Comparison of ENCODE assay signal across 11 cellular contexts in genomic region chr20:4794846-4795245, GRCh38. TPM values are rescaled to one million over a fixed set of nuclear protein-coding genes. Genes with fewer than 3 reads are reported as not detected.
DNase-seq lines count a peak whose midpoint lies in the region; ATAC-seq, FAIRE-seq and TF ChIP-seq lines count a peak whose summit lies in the region.
"Had no signal": no experiment of that assay in that cellular context is flagged by ENCODE, and none has a peak within 500 bp of the region (broad histone marks: within the 10 kb centered on the region; RNA-seq: fewer than 3 reads in every experiment).

No MANE protein-coding gene starts in this region.

- H3K27me3 ChIP-seq in Karpas-422 (ENCODE audit: low read length), result no peaks in the 10 kb centered on the region
- H3K27me3 ChIP-seq: right lobe of liver had no signal

- no peaks in the 10 kb centered on the region for H3K9me2 ChIP-seq in Karpas-422 (replicated peaks; ENCODE audit: insufficient read depth, low read length)

- H3K9me3 Mint-ChIP-seq in activated CD4-positive, alpha-beta T cell treated with anti-CD3 and anti-CD28 coated beads for 36 hours (ENCODE audit: low read depth), result peaks cover 3% of the 10 kb centered on the region
- H3K9me3 Mint-ChIP-seq in stimulated activated memory B cell treated with anti-CD40 and anti-IgM and Interleukin-4, amounts not matched to agents 10 μg/mL and 1 μg/mL and 100 μg/mL, for 72 hours, result no peaks in the 10 kb centered on the region
- peaks cover 3% of the 10 kb centered on the region for H3K9me3 Mint-ChIP-seq in progenitor cell of endocrine pancreas (ENCODE audit: low read depth)

- no peak for ATAC-seq in activated CD4-positive, alpha-beta T cell treated with anti-CD3 and anti-CD28 coated beads for 36 hours
- ATAC-seq in stimulated activated memory B cell treated with anti-CD40 and anti-IgM and Interleukin-4, amounts not matched to agents 10 μg/mL and 1 μg/mL and 100 μg/mL, for 72 hours, result peak; percentile 86
- ATAC-seq in HG02938 (IDR thresholded peaks at IDR 0.05; ENCODE audit: unreplicated experiment), result no peak

- peaks cover 69% of the 10 kb centered on the region for H3K36me3 Mint-ChIP-seq in activated CD4-positive, alpha-beta T cell treated with anti-CD3 and anti-CD28 coated beads for 36 hours (ENCODE audit: low read depth)
- H3K36me3 Mint-ChIP-seq in stimulated activated memory B cell treated with anti-CD40 and anti-IgM and Interleukin-4, amounts not matched to agents 10 μg/mL and 1 μg/mL and 100 μg/mL, for 72 hours, result peaks cover 84% of the 10 kb centered on the region
- H3K36me3 Mint-ChIP-seq in progenitor cell of endocrine pancreas (ENCODE audit: insufficient read depth), result peaks cover 14% of the 10 kb centered on the region

- H3K4me3 ChIP-seq in Karpas-422 (ENCODE audit: low read length), result no peak overlapping the region
- no peak overlapping the region for H3K4me3 ChIP-seq in astrocyte of the spinal cord (ENCODE audit: low read depth, low read length)
- H3K4me3 ChIP-seq: right lobe of liver had no signal

- H3K4me2 ChIP-seq in Karpas-422 (ENCODE audit: low read depth, low read length, poor library complexity, severe bottlenecking), result no peak overlapping the region

- H3K36me3 ChIP-seq in Karpas-422 (ENCODE audit: insufficient read depth, low read length), result peaks cover 76% of the 10 kb centered on the region

- POLR2A ChIA-PET in activated CD4-positive, alpha-beta T cell treated with anti-CD3 and anti-CD28 coated beads for 36 hours (lab: Charles Lee), result no interaction called here

- H3K9ac ChIP-seq in Karpas-422 (ENCODE audit: low read length), result no peak overlapping the region

- H3K79me2 ChIP-seq in Karpas-422 (ENCODE audit: low read length), result peaks cover 11% of the 10 kb centered on the region

- no peak for FAIRE-seq in D721Med (lab: Jason Lieb, UNC)

- peaks cover 28% of the 10 kb centered on the region for H3K4me1 ChIP-seq in Karpas-422 (ENCODE audit: low read length)
- H3K4me1 ChIP-seq: right lobe of liver had no signal

- H3K27ac Mint-ChIP-seq in activated CD4-positive, alpha-beta T cell treated with anti-CD3 and anti-CD28 coated beads for 36 hours, result peak overlapping the region; percentile 67
- peak overlapping the region; percentile 82 for H3K27ac Mint-ChIP-seq in stimulated activated memory B cell treated with anti-CD40 and anti-IgM and Interleukin-4, amounts not matched to agents 10 μg/mL and 1 μg/mL and 100 μg/mL, for 72 hours
- no peak overlapping the region for H3K27ac Mint-ChIP-seq in progenitor cell of endocrine pancreas

- H3K4me1 Mint-ChIP-seq in activated CD4-positive, alpha-beta T cell treated with anti-CD3 and anti-CD28 coated beads for 36 hours, result peaks cover 33% of the 10 kb centered on the region
- H3K4me1 Mint-ChIP-seq in stimulated activated memory B cell treated with anti-CD40 and anti-IgM and Interleukin-4, amounts not matched to agents 10 μg/mL and 1 μg/mL and 100 μg/mL, for 72 hours, result peaks cover 51% of the 10 kb centered on the region
- H3K4me1 Mint-ChIP-seq in progenitor cell of endocrine pancreas (ENCODE audit: low read depth), result no peaks in the 10 kb centered on the region

- no peaks in the 10 kb centered on the region for H3K27me3 Mint-ChIP-seq in activated CD4-positive, alpha-beta T cell treated with anti-CD3 and anti-CD28 coated beads for 36 hours
- H3K27me3 Mint-ChIP-seq in stimulated activated memory B cell treated with anti-CD40 and anti-IgM and Interleukin-4, amounts not matched to agents 10 μg/mL and 1 μg/mL and 100 μg/mL, for 72 hours, result no peaks in the 10 kb centered on the region
- H3K27me3 Mint-ChIP-seq in progenitor cell of endocrine pancreas, result no peaks in the 10 kb centered on the region

- no peak for DNase-seq in activated CD4-positive, alpha-beta T cell treated with anti-CD3 and anti-CD28 coated beads for 36 hours
- no peak for DNase-seq in activated CD4-positive, alpha-beta T cell treated with anti-CD3 and anti-CD28 coated beads, Interleukin-2, amount 50 U/mL, for 4 hours
- no peak for DNase-seq in Karpas-422
- DNase-seq in astrocyte of the spinal cord (ENCODE audit: low read depth, low spot score), result peak; percentile 4
- no peak for DNase-seq in progenitor cell of endocrine pancreas (ENCODE audit: low spot score, unreplicated experiment)
- DNase-seq in D721Med (ENCODE audit: insufficient read length, low spot score), result no peak
- DNase-seq: right lobe of liver, SIG-M5 had no signal

- CTCF ChIA-PET in activated CD4-positive, alpha-beta T cell treated with anti-CD3 and anti-CD28 coated beads for 36 hours (lab: Charles Lee), result interaction anchor here (0.6 to 1.1 kb wide), 3 partner anchors 18 to 182 kb away, joined by 3 read pairs; no protein-coding TSS in a partner anchor

- in situ Hi-C loops in astrocyte of the spinal cord (cut with HindIII; ENCODE audit: low sequenced_read_pairs), result no loop called here

- no peaks in the 10 kb centered on the region for H3K9me3 ChIP-seq in Karpas-422 (ENCODE audit: low read length)
- H3K9me3 ChIP-seq: right lobe of liver had no signal

- intact Hi-C loops in activated CD4-positive, alpha-beta T cell treated with anti-CD3 and anti-CD28 coated beads for 36 hours (cut with DNase I, micrococcal nuclease), result loop anchor here in 1 of 2 experiments (2.0 kb wide), 1 partner anchor 20 kb away; no protein-coding TSS in a partner anchor

- H3K27ac ChIP-seq in Karpas-422 (ENCODE audit: low read length), result peak overlapping the region; percentile 65
- H3K27ac ChIP-seq: 22Rv1, right lobe of liver had no signal

- H2AFZ ChIP-seq in Karpas-422 (ENCODE audit: low read length), result no peak overlapping the region

- no peak overlapping the region for H3K4me3 Mint-ChIP-seq in activated CD4-positive, alpha-beta T cell treated with anti-CD3 and anti-CD28 coated beads for 36 hours
- H3K4me3 Mint-ChIP-seq in stimulated activated memory B cell treated with anti-CD40 and anti-IgM and Interleukin-4, amounts not matched to agents 10 μg/mL and 1 μg/mL and 100 μg/mL, for 72 hours, result peak overlapping the region; percentile 34
- no peak overlapping the region for H3K4me3 Mint-ChIP-seq in progenitor cell of endocrine pancreas (ENCODE audit: low read depth)

- TF ChIP-seq CTCF in astrocyte of the spinal cord (IDR thresholded peaks at IDR 0.05; ENCODE audit: low read depth, low read length), result no peak
- no peak for TF ChIP-seq CTCF in progenitor cell of endocrine pancreas (IDR thresholded peaks at IDR 0.05; ENCODE audit: unreplicated experiment)
- no peak for TF ChIP-seq CTCF in D721Med (IDR thresholded peaks at IDR 0.05; ENCODE audit: insufficient read depth, missing control alignments)

- peaks cover 13% of the 10 kb centered on the region; the same call in 1 of the 2 replicates for H4K20me1 ChIP-seq in Karpas-422 (ENCODE audit: insufficient read depth, low read depth, low read length)

RNA-seq across cellular contexts. Expression of gene RASSF2, which starts 28.6 kb away (rescaled TPM):
- 10 to 100 TPM; 49.1 to 53.7 TPM for total RNA-seq in activated CD4-positive, alpha-beta T cell treated with anti-CD3 and anti-CD28 coated beads for 36 hours
- 171 and 190 TPM in 2 replicates for total RNA-seq in Karpas-422 (2014; rRNA removed; shearing (Covaris generic); ENCODE audit: low replicate concordance)
- 8.0 and 9.3 TPM in 2 replicates for total RNA-seq in progenitor cell of endocrine pancreas
